In the genomic region with DNA sequence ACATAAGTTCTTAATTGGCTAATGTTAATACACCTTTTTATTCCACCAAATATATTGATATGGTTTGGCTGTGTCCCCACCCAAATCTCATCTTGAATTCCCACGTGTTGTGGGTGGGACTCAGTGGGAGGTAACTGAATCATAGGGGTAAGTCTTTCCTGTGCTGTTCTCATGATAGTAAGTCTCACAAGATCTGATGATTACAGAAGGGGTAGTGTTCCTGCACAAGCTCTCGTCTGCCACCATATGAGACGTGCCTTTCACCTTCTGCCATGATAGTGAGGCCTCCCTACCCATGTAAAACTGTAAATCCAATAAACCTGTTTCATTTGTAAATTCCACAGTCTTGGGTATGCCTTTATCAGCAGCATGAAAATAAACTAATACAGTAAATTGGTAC, we compare ENCODE assay signal across 27 cellular contexts. TPM values are rescaled to one million over a fixed set of nuclear protein-coding genes. Genes with fewer than 3 reads are reported as not detected.
DNase-seq lines count a peak whose midpoint lies in the region; ATAC-seq and TF ChIP-seq lines count a peak whose summit lies in the region.
"Had no signal": no experiment of that assay in that cellular context is flagged by ENCODE, and none has a peak within 500 bp of the region (broad histone marks: within the 10 kb centered on the region; RNA-seq: fewer than 3 reads in every experiment).

No MANE protein-coding gene starts in this region.

- ATAC-seq in activated T-helper 17 cell treated with anti-CD3 and anti-CD28 coated beads, Interleukin-2, amount 50 U/mL, for 72 hours (replicated peaks) = no peak
- no peak for ATAC-seq in memory B cell (ENCODE audit: low read depth)
- ATAC-seq in effector memory CD8-positive, alpha-beta T cell (replicated peaks) = no peak
- ATAC-seq: GM12878, PC-3 had no signal

- H3K27me3 Mint-ChIP-seq in CD14-positive monocyte (ENCODE audit: low read depth in 3 of 3) = peaks cover 0 to 2% (median 0%) of the 10 kb centered on the region in 3 donors
- no peaks in the 10 kb centered on the region for H3K27me3 Mint-ChIP-seq in activated T-helper 17 cell treated with anti-CD3 and anti-CD28 coated beads, Interleukin-2, amount 50 U/mL, for 72 hours
- H3K27me3 Mint-ChIP-seq in memory B cell = no peaks in the 10 kb centered on the region
- H3K27me3 Mint-ChIP-seq in effector memory CD8-positive, alpha-beta T cell = no peaks in the 10 kb centered on the region
- H3K27me3 Mint-ChIP-seq: CD4-positive, alpha-beta T cell had no signal

- no peaks in the 10 kb centered on the region for H3K9me3 ChIP-seq in MM.1S (replicated peaks; ENCODE audit: insufficient read depth, low read length)
- H3K9me3 ChIP-seq: SK-N-SH had no signal

- no peaks in the 10 kb centered on the region for H4K20me1 ChIP-seq in MM.1S (ENCODE audit: insufficient read depth, low read length)

- H3K4me2 ChIP-seq in MM.1S (ENCODE audit: low read depth, low read length) = peak overlapping the region; percentile 44; the same call in 1 of the 2 replicates
- H3K4me2 ChIP-seq: BLaER1, SK-N-SH had no signal

- H3K4me1 Mint-ChIP-seq in CD14-positive monocyte (peaks cover 35% of the 10 kb centered on the region), memory B cell (peaks cover 23% of the 10 kb centered on the region)
- peaks cover 18% of the 10 kb centered on the region for H3K4me1 Mint-ChIP-seq in activated T-helper 17 cell treated with anti-CD3 and anti-CD28 coated beads, Interleukin-2, amount 50 U/mL, for 72 hours
- H3K4me1 Mint-ChIP-seq in effector memory CD8-positive, alpha-beta T cell (ENCODE audit: low read depth in 2 of 2) = peaks cover 22 to 44% of the 10 kb centered on the region in 2 donors

- no peak overlapping the region for H3K4me3 ChIP-seq in MM.1S (ENCODE audit: low read length)
- H3K4me3 ChIP-seq: BLaER1, GM12878 had no signal

- H3K27ac Mint-ChIP-seq in CD14-positive monocyte (peak overlapping the region; percentile 37 to 87 (median 63)), memory B cell (peak overlapping the region; percentile 14)
- H3K27ac Mint-ChIP-seq in activated T-helper 17 cell treated with anti-CD3 and anti-CD28 coated beads, Interleukin-2, amount 50 U/mL, for 72 hours = peak overlapping the region; percentile 31
- H3K27ac Mint-ChIP-seq in effector memory CD8-positive, alpha-beta T cell = no peak overlapping the region
- H3K27ac Mint-ChIP-seq: CD4-positive, alpha-beta T cell had no signal

- peaks cover 0 to 25% (median 7%) of the 10 kb centered on the region in 7 donors for H3K9me3 Mint-ChIP-seq in CD14-positive monocyte
- H3K9me3 Mint-ChIP-seq in activated T-helper 17 cell treated with anti-CD3 and anti-CD28 coated beads, Interleukin-2, amount 50 U/mL, for 72 hours = peaks cover 4% of the 10 kb centered on the region
- no peaks in the 10 kb centered on the region for H3K9me3 Mint-ChIP-seq in memory B cell
- H3K9me3 Mint-ChIP-seq in effector memory CD8-positive, alpha-beta T cell = peaks cover 0 to 3% of the 10 kb centered on the region in 2 donors
- H3K9me3 Mint-ChIP-seq: CD4-positive, alpha-beta T cell had no signal

- H3K36me3 ChIP-seq in MM.1S (replicated peaks; ENCODE audit: insufficient read depth, low read length) = no peaks in the 10 kb centered on the region

- no peaks in the 10 kb centered on the region for H3K27me3 ChIP-seq in MM.1S (replicated peaks; ENCODE audit: insufficient read depth, low read length)
- H3K27me3 ChIP-seq: BLaER1 had no signal

- peaks cover 42 to 49% of the 10 kb centered on the region in 2 donors for H3K36me3 Mint-ChIP-seq in CD14-positive monocyte
- peaks cover 54% of the 10 kb centered on the region for H3K36me3 Mint-ChIP-seq in activated T-helper 17 cell treated with anti-CD3 and anti-CD28 coated beads, Interleukin-2, amount 50 U/mL, for 72 hours (ENCODE audit: low read depth)
- H3K36me3 Mint-ChIP-seq in memory B cell = peaks cover 33% of the 10 kb centered on the region
- peaks cover 5% of the 10 kb centered on the region for H3K36me3 Mint-ChIP-seq in effector memory CD8-positive, alpha-beta T cell (ENCODE audit: insufficient read depth)

- H3K9ac ChIP-seq in MM.1S (ENCODE audit: low read length) = no peak overlapping the region
- H3K9ac ChIP-seq: BLaER1, SK-N-SH had no signal

- TF ChIP-seq CTCF in CD14-positive monocyte (IDR thresholded peaks at IDR 0.05) (no peak), MM.1S (IDR thresholded peaks at IDR 0.05; ENCODE audit: low read length) (no peak)

- H3K79me2 ChIP-seq in MM.1S (ENCODE audit: low read length) = peaks cover 47% of the 10 kb centered on the region

- peaks cover 25% of the 10 kb centered on the region for H3F3A ChIP-seq in MM.1S (ENCODE audit: insufficient read depth, low read length)

- DNase-seq in CD14-positive monocyte (ENCODE audit: low spot score) = no peak
- no peak for DNase-seq in MM.1S
- no peak for DNase-seq in memory B cell (ENCODE audit: low spot score in 2 of 2)
- no peak for DNase-seq in activated CD4-positive, alpha-beta T cell treated with anti-CD3 and anti-CD28 coated beads for 48 hours
- no peak for DNase-seq in effector memory CD8-positive, alpha-beta T cell
- DNase-seq in NCI-H128 (lab: John Stamatoyannopoulos, UW; ENCODE audit: unreplicated experiment) = no peak
- DNase-seq: CD4-positive, alpha-beta T cell; COR-L47; DMS79; EL; GDM1; GOT3; HCEC 1CT; KBM-7; NCI-H1092; NCI-H1436; NCI-H187; NCI-H2081 treated with DMSO at 0.1 percent for 48 hours; NCI-H2171; NCI-H345; NCI-H510A treated with DMSO at 0.1 percent for 48 hours; PC-3; SK-N-SH; SW 1271 had no signal

- H3K4me3 Mint-ChIP-seq in CD14-positive monocyte = no peak overlapping the region
- H3K4me3 Mint-ChIP-seq in activated T-helper 17 cell treated with anti-CD3 and anti-CD28 coated beads, Interleukin-2, amount 50 U/mL, for 72 hours = no peak overlapping the region
- H3K4me3 Mint-ChIP-seq in memory B cell = no peak overlapping the region
- H3K4me3 Mint-ChIP-seq in effector memory CD8-positive, alpha-beta T cell = no peak overlapping the region
- H3K4me3 Mint-ChIP-seq: CD4-positive, alpha-beta T cell had no signal

- H3K27ac ChIP-seq in MM.1S (ENCODE audit: low read length) = peak overlapping the region; percentile 69; the same call in 1 of the 2 replicates
- H3K27ac ChIP-seq: BLaER1 had no signal

- intact Hi-C loops in CD14-positive monocyte (cut with micrococcal nuclease) = loop anchor here in 1 of 2 donors (10.0 kb wide), 1 partner anchor 168 kb away; no protein-coding TSS in a partner anchor

- H2AFZ ChIP-seq in MM.1S (ENCODE audit: low read length) = no peak overlapping the region

- H3K9me2 ChIP-seq in MM.1S (replicated peaks; ENCODE audit: insufficient read depth, low read length) = no peaks in the 10 kb centered on the region
- H3K9me2 ChIP-seq: SK-N-SH had no signal

- H3K4me1 ChIP-seq in MM.1S (ENCODE audit: low read length) = peaks cover 32% of the 10 kb centered on the region
- H3K4me1 ChIP-seq: BLaER1 had no signal

RNA-seq across cellular contexts. Expression of gene PPA2, which starts 11.3 kb away (rescaled TPM):
- polyA plus RNA-seq in CD14-positive monocyte = 100 to 1,000 TPM; 110 to 128 TPM
- total RNA-seq in activated T-helper 17 cell treated with anti-CD3 and anti-CD28 coated beads, Interleukin-2, amount 50 U/mL, for 72 hours = 10 to 100 TPM; 59.3 to 68.1 TPM

Comparison
In these comparisons a context has a peak if more than half of its experiments do, and no peak if none do; other contexts are left out.
1. H3K27ac Mint-ChIP-seq: peak in CD14-positive monocyte (7 of 7), activated T-helper 17 cell treated with anti-CD3 and anti-CD28 coated beads, Interleukin-2, amount 50 U/mL, for 72 hours (single experiment) and memory B cell (single experiment); none in effector memory CD8-positive, alpha-beta T cell (0 of 2).